Comparison of ENCODE assay signal across 11 cellular contexts in the genomic region with DNA sequence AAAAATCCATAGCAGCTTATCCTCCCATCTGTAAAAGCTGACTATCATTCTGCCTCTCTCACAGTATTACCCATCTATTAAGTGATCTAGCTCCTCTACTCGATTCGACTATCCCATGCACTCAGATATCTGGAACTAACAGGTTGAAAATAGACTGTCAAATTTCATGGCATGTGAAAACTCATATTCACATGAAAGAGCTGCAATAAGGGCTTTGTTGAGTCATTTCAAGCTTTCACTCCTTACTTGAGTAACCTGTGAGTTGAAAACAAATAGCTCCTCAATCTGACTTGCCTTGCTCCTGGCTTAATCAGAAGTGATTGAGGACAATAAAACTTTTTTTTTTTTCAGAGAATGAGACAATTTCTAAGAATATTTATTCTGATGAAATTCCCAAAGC.
DNase-seq lines count a peak whose midpoint lies in the region; ATAC-seq, FAIRE-seq and TF ChIP-seq lines count a peak whose summit lies in the region.
"Had no signal": no experiment of that assay in that cellular context is flagged by ENCODE, and none has a peak within 500 bp of the region (broad histone marks: within the 10 kb centered on the region; RNA-seq: fewer than 3 reads in every experiment).

No MANE protein-coding gene starts in this region.

- H3K4me2 ChIP-seq in KMS-11 = peak overlapping the region; percentile 31; the same call in 1 of the 2 replicates

- ATAC-seq in GM19438 (IDR thresholded peaks at IDR 0.05; ENCODE audit: low read depth, unreplicated experiment) = peak; percentile 66
- peak; percentile 86 for ATAC-seq in HG02885 (IDR thresholded peaks at IDR 0.05; ENCODE audit: poor library complexity, unreplicated experiment)

- H3K4me1 ChIP-seq in KMS-11 (ENCODE audit: low read depth, poor library complexity, severe bottlenecking) = peaks cover 74% of the 10 kb centered on the region
- H3K4me1 ChIP-seq: Caco-2 had no signal

- no peaks in the 10 kb centered on the region for H4K20me1 ChIP-seq in KMS-11 (ENCODE audit: insufficient read depth)

- FAIRE-seq in GM18507 (lab: Jason Lieb, UNC) = peak; percentile 87

- no peaks in the 10 kb centered on the region for H3K79me2 ChIP-seq in KMS-11 (ENCODE audit: insufficient read depth, low read depth)

- H3K27me3 ChIP-seq in KMS-11 (ENCODE audit: insufficient read depth, low read depth) = no peaks in the 10 kb centered on the region

- H3K36me3 ChIP-seq in KMS-11 (ENCODE audit: insufficient read depth) = no peaks in the 10 kb centered on the region

- TF ChIP-seq CTCF in KMS-11 (conservative IDR thresholded peaks at IDR 0.05; ENCODE audit: low read depth, low read length) = no peak

- DNase-seq in GM18507 (ENCODE audit: extremely low spot score, insufficient read length, low read depth) (peak; percentile 25), dedifferentiated amniotic fluid mesenchymal stem cell (ENCODE audit: extremely low spot score) (no peak), OCI-M1 (lab: John Stamatoyannopoulos, UW) (no peak), COLO829 (ENCODE audit: low spot score) (no peak)
- DNase-seq in central memory CD4-positive, alpha-beta T cell = no peak
- DNase-seq: Caco-2, Kasumi-1, NCI-H526 treated with DMSO at 0.1 percent for 48 hours had no signal

- no peak overlapping the region for H3K9ac ChIP-seq in KMS-11

- no peak overlapping the region; the same call in 1 of the 2 replicates for H3K27ac ChIP-seq in KMS-11

- H3K4me3 ChIP-seq in KMS-11 (IDR thresholded peaks at IDR 0.05; ENCODE audit: insufficient read depth, low read depth, low read length) = no peak overlapping the region

- no peak overlapping the region for H2AFZ ChIP-seq in KMS-11 (ENCODE audit: low read depth)
